ENCODE assay signal across 26 cellular contexts in genomic region chr6:142225552-142225951, GRCh38.
"Had no signal": no experiment of that assay in that cellular context is flagged by ENCODE, and none has a peak within 500 bp of the region (broad histone marks: within the 10 kb centered on the region; RNA-seq: fewer than 3 reads in every experiment).

No MANE protein-coding gene starts in this region.

- H3K4me1 ChIP-seq: gastrocnemius medialis, lower lobe of right lung, pancreas, stomach, testis, tibial artery had no signal

- H3K27ac ChIP-seq: dorsolateral prefrontal cortex, gastrocnemius medialis, hepatocyte, lower lobe of right lung, neutrophil, pancreas, stomach, testis, tibial artery had no signal

- H3K4me2 ChIP-seq: hepatocyte had no signal

- H2AFZ ChIP-seq: hepatocyte had no signal

- FAIRE-seq: colon, pancreas, urothelium cell line had no signal

- H3K27me3 ChIP-seq: dorsolateral prefrontal cortex, gastrocnemius medialis, hepatocyte, neutrophil, pancreas, stomach, testis, tibial artery had no signal

- H3K4me3 ChIP-seq: dorsolateral prefrontal cortex, gastrocnemius medialis, hepatocyte, lower lobe of right lung, pancreas, smooth muscle cell, stomach, testis, tibial artery had no signal

- ATAC-seq: gastrocnemius medialis; left colon; left ventricle myocardium superior; lower lobe of right lung; naive thymus-derived CD8-positive, alpha-beta T cell; pancreas; sciatic nerve had no signal

- H3K36me3 ChIP-seq: gastrocnemius medialis, lower lobe of right lung, neutrophil, pancreas, stomach, tibial artery had no signal

- DNase-seq: dorsolateral prefrontal cortex; effector CD4-positive, alpha-beta T cell; foreskin fibroblast; gastrocnemius medialis; head of caudate nucleus; islet precursor cell; kidney glomerular epithelial cell; left colon; left ventricle myocardium superior; lower lobe of right lung; naive thymus-derived CD8-positive, alpha-beta T cell; pancreas; stimulated activated CD4-positive, alpha-beta T cell treated with anti-CD3 and anti-CD28 coated beads, Interleukin-12 subunit alpha, Interleukin-12 subunit beta, amount 100 ng/mL, for 4 hours; stimulated activated CD4-positive, alpha-beta T cell treated with anti-CD3 and anti-CD28 coated beads, Interleukin-1b, Interleukin-23, amount 100 ng/mL, for 48 hours; stimulated activated CD4-positive, alpha-beta T cell treated with anti-CD3 and anti-CD28 coated beads, Interleukin-4, amount 100 ng/mL, for 1 hour; stimulated activated CD8-positive, alpha-beta memory T cell treated with anti-CD3 and anti-CD28 coated beads, Interleukin-4, amount 100 ng/mL, for 48 hours; stimulated activated naive CD4-positive, alpha-beta T cell treated with Interleukin-2 at 50 U/mL for 16 hours; stomach; testis; tibial artery had no signal

- H3K9me3 ChIP-seq: gastrocnemius medialis, lower lobe of right lung, neutrophil, pancreas, testis had no signal

- H3K79me2 ChIP-seq: hepatocyte had no signal
